In the genomic region with DNA sequence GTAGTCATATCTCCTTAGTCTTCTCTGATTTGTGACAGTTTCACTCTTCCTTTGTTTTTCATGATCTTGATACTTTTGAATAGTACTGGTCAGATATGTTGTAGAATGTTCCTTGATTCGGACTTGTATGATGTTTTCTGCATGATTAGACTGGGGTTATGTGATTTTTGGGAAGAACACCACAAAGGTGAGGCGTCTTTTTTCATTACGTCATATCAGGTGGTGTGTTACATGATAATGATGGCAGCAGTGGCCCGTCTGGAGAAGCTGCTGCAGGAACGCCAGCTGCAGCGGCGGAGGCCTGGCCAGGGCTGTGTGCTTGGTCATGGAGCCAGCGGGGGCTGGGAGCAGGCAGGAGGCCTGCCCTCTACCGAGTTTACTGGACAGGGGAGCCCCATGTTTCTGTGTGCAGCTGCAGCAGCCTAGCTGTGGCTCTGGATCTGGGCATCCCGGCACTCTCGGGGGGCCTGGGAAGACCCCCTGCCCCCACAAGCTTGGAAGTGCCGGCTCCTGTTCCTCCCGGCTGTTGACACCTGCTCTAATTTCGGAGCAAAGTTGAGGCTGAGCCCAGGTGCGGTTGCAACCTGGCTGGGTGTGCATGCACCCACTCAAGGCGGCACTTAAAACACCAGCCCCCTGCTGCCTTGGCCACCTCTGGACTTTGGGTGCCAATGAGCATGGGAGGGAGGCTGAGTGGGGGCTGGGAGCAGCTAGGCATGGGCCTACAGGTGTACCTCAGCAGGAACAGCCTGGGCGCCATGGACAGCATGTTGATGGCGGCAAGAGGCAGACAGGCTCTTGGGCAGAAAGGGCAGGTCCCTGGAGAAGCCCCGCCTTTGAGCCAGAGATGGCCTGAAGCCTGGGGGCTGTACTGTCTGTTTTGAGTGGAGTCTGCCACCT, we compare ENCODE assay signal across 1 cellular context.
TF ChIP-seq lines count a peak whose summit lies in the region.

No MANE protein-coding gene starts in this region.

TF ChIP-seq in HepG2, 621 proteins besides CTCF, POLR2A, EP300 and RAD21:
- TF ChIP-seq ISX (CRISPR knock-in tag; conservative IDR thresholded peaks at IDR 0.05): no peak
- TF ChIP-seq, protein P1, sequence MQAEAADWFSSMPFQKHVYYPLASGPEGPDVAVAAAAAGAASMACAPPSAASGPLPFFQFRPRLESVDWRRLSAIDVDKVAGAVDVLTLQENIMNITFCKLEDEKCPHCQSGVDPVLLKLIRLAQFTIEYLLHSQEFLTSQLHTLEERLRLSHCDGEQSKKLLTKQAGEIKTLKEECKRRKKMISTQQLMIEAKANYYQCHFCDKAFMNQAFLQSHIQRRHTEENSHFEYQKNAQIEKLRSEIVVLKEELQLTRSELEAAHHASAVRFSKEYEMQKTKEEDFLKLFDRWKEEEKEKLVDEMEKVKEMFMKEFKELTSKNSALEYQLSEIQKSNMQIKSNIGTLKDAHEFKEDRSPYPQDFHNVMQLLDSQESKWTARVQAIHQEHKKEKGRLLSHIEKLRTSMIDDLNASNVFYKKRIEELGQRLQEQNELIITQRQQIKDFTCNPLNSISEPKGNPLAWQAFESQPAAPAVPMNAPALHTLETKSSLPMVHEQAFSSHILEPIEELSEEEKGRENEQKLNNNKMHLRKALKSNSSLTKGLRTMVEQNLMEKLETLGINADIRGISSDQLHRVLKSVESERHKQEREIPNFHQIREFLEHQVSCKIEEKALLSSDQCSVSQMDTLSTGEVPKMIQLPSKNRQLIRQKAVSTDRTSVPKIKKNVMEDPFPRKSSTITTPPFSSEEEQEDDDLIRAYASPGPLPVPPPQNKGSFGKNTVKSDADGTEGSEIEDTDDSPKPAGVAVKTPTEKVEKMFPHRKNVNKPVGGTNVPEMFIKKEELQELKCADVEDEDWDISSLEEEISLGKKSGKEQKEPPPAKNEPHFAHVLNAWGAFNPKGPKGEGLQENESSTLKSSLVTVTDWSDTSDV (CRISPR knock-in tag; IDR thresholded peaks at IDR 0.05): no peak
- no peak for TF ChIP-seq PPARG (CRISPR knock-in tag; conservative IDR thresholded peaks at IDR 0.05)
- no peak for TF ChIP-seq ZNF879 (CRISPR knock-in tag; IDR thresholded peaks at IDR 0.05)
- no peak for TF ChIP-seq ZNF124 (CRISPR knock-in tag; IDR thresholded peaks at IDR 0.05)
- no peak for TF ChIP-seq SMARCC2 (IDR thresholded peaks at IDR 0.05)
- TF ChIP-seq ZSCAN9 (CRISPR knock-in tag; IDR thresholded peaks at IDR 0.05; ENCODE audit: borderline replicate concordance): no peak
- TF ChIP-seq ZNF790 (CRISPR knock-in tag; IDR thresholded peaks at IDR 0.05; ENCODE audit: borderline replicate concordance): no peak
- TF ChIP-seq ZNF672 (CRISPR knock-in tag; IDR thresholded peaks at IDR 0.05): no peak
- no peak for TF ChIP-seq NCOA5 (CRISPR knock-in tag; IDR thresholded peaks at IDR 0.05)
- TF ChIP-seq JUN (CRISPR knock-in tag; IDR thresholded peaks at IDR 0.05): no peak
- TF ChIP-seq CREB1 (IDR thresholded peaks at IDR 0.05): peak; percentile 70
- TF ChIP-seq CREB1 (CRISPR knock-in tag; IDR thresholded peaks at IDR 0.05): no peak
- no peak for TF ChIP-seq ZNF746 (CRISPR knock-in tag; IDR thresholded peaks at IDR 0.05)
- no peak for TF ChIP-seq ZNF292 (CRISPR knock-in tag; IDR thresholded peaks at IDR 0.05; ENCODE audit: borderline replicate concordance, low read depth)
- peak; percentile 87 for TF ChIP-seq ATF7 (IDR thresholded peaks at IDR 0.05)
- no peak for TF ChIP-seq ATF7 (CRISPR knock-in tag; IDR thresholded peaks at IDR 0.05)
